In the genomic region with DNA sequence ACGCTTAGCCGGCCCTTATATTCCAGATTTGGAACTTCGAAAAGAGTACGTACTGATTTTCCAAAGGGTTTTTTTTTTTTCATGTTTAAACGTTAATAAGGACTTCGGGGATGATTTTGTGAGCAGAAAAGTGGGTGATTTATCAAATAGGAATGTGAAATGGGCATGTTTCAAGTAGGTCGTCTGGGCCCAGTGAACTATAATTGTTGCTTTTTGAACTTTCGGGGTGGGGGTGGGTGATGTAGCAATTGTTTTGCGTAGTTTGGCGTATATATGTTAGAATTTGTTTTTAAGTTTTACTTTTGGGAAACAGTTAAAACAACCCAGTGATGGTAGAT, we compare ENCODE assay signal across 8 cellular contexts. TPM values are rescaled to one million over a fixed set of nuclear protein-coding genes. Genes with fewer than 3 reads are reported as not detected.
A peak's percentile ranks its signal among the peaks of the same experiment; 100 is the strongest.
DNase-seq lines count a peak whose midpoint lies in the region; ATAC-seq and TF ChIP-seq lines count a peak whose summit lies in the region.

No MANE protein-coding gene starts in this region.

- peak overlapping the region; percentile 100 for H3K14ac ChIP-seq in IMR-90 (replicated peaks; ENCODE audit: low read depth, low read length)

- in situ Hi-C loops in IMR-90 (cut with MboI; ENCODE audit: low sequenced_read_pairs): no loop called here

- TF ChIP-seq CTCF in A673 (conservative IDR thresholded peaks at IDR 0.05; ENCODE audit: low read depth, low read length) (no peak), IMR-90 (conservative IDR thresholded peaks at IDR 0.05; ENCODE audit: low read depth, low read length) (no peak), omental fat pad (IDR thresholded peaks at IDR 0.05) (no peak)

- H3K4ac ChIP-seq in IMR-90 (ENCODE audit: low read depth, low read length): peak overlapping the region; percentile 99

- H3K9me3 ChIP-seq in A673 (ENCODE audit: low read depth, low read length, poor library complexity, severe bottlenecking): no peaks in the 10 kb centered on the region
- H3K9me3 ChIP-seq in IMR-90 (ENCODE audit: control insufficient read depth, insufficient read depth, low read length): no peaks in the 10 kb centered on the region
- no peaks in the 10 kb centered on the region for H3K9me3 ChIP-seq in mucosa of rectum (ENCODE audit: control insufficient read depth in 2 of 2, low read length in 2 of 2)

- dilution Hi-C loops in IMR-90 (cut with HindIII; ENCODE audit: low sequenced_read_pairs, unreplicated experiment): no loop called here

- H4K91ac ChIP-seq in IMR-90 (ENCODE audit: insufficient read depth, low read depth, low read length): peak overlapping the region; percentile 99

- H3K4me1 ChIP-seq in A673 (ENCODE audit: insufficient read depth, low read length, poor library complexity, severe bottlenecking): peaks cover 49% of the 10 kb centered on the region
- peaks cover 12% of the 10 kb centered on the region for H3K4me1 ChIP-seq in IMR-90 (ENCODE audit: control insufficient read depth, insufficient read depth, low read length)
- H3K4me1 ChIP-seq in mucosa of rectum (ENCODE audit: control insufficient read depth in 2 of 2, insufficient read depth in 2 of 2, low read length in 2 of 2): peaks cover 28 to 50% of the 10 kb centered on the region in 2 donors

- H4K5ac ChIP-seq in IMR-90 (ENCODE audit: low read depth, low read length): no peak overlapping the region

- ATAC-seq in IMR-90 (ENCODE audit: low read depth) (no peak), HG02840 (IDR thresholded peaks at IDR 0.05; ENCODE audit: low FRiP score, unreplicated experiment) (no peak), omental fat pad (ENCODE audit: low FRiP score) (no peak)

- no peak for TF ChIP-seq RAD21 in IMR-90 (IDR thresholded peaks at IDR 0.05; ENCODE audit: low read length)

- peak overlapping the region; percentile 93 for H2BK5ac ChIP-seq in IMR-90 (ENCODE audit: low read depth, low read length, poor library complexity, severe bottlenecking)

- DNase-seq in A673 (ENCODE audit: low spot score): no peak
- DNase-seq in IMR-90: peak; percentile 56
- DNase-seq in caudate nucleus (lab: John Stamatoyannopoulos, UW): no peak
- no peak for DNase-seq in omental fat pad (ENCODE audit: low spot score)
- DNase-seq in activated CD8-positive, alpha-beta memory T cell treated with anti-CD3 and anti-CD28 coated beads for 24 hours: no peak
- DNase-seq in GM19240 (ENCODE audit: insufficient read length, low spot score): no peak

- H2AK9ac ChIP-seq in IMR-90 (replicated peaks; ENCODE audit: low read depth, low read length, poor library complexity): peak overlapping the region; percentile 100

- H4K8ac ChIP-seq in IMR-90 (ENCODE audit: low read depth in 2 of 2, low read length in 2 of 2): peak overlapping the region; percentile 74 to 96; a peak in 2 of 4 replicates

- peak overlapping the region; percentile 98 for H3K9ac ChIP-seq in IMR-90 (ENCODE audit: low read depth, low read length)
- peak overlapping the region; percentile 94 to 98 for H3K9ac ChIP-seq in mucosa of rectum (ENCODE audit: low read depth in 1 of 2, low read length in 2 of 2)

- peaks cover 55% of the 10 kb centered on the region for H4K20me1 ChIP-seq in IMR-90 (ENCODE audit: insufficient read depth, low read length)

- peak overlapping the region; percentile 88; the same call in 1 of the 2 replicates for H2BK120ac ChIP-seq in IMR-90 (ENCODE audit: low read depth, low read length)

- no peak overlapping the region for H2BK20ac ChIP-seq in IMR-90 (ENCODE audit: low read depth, low read length)

- peak overlapping the region; percentile 68 for H3K18ac ChIP-seq in IMR-90 (ENCODE audit: low read depth, low read length)

- H2AK5ac ChIP-seq in IMR-90 (ENCODE audit: low read depth, low read length): peak overlapping the region; percentile 98

- POLR2A ChIA-PET in A673 (lab: Charles Lee; ENCODE audit: low non-redundant PET) (interaction anchor here (0.6 to 0.7 kb wide), 2 partner anchors 14 to 75 kb away, joined by 3 read pairs; no protein-coding TSS in a partner anchor), IMR-90 (lab: Charles Lee; ENCODE audit: unreplicated experiment) (interaction anchor here (0.5 to 0.6 kb wide), 2 partner anchors 10 to 132 kb away, joined by 3 to 6 read pairs; no protein-coding TSS in a partner anchor)

- H3K27me3 ChIP-seq in A673 (replicated peaks; ENCODE audit: insufficient read depth, low read depth, low read length, poor library complexity) (no peaks in the 10 kb centered on the region), IMR-90 (ENCODE audit: control insufficient read depth, insufficient read depth, low read length) (no peaks in the 10 kb centered on the region), mucosa of rectum (ENCODE audit: control insufficient read depth in 2 of 2, insufficient read depth in 2 of 2, low read length in 2 of 2) (no peaks in the 10 kb centered on the region)

- H3K56ac ChIP-seq in IMR-90 (ENCODE audit: extremely low read depth, insufficient read depth, low read length): peak overlapping the region; percentile 99; the same call in 1 of the 2 replicates

- peak overlapping the region; percentile 92; the same call in 1 of the 2 replicates for H3K4me2 ChIP-seq in IMR-90 (ENCODE audit: low read depth, low read length)

- H3K4me3 ChIP-seq in A673 (ENCODE audit: low read depth, low read length, poor library complexity, severe bottlenecking) (peak overlapping the region; percentile 94), IMR-90 (ENCODE audit: insufficient read depth, low read depth, low read length) (peak overlapping the region; percentile 98), mucosa of rectum (ENCODE audit: low read length in 2 of 2) (peak overlapping the region; percentile 92)

- no peak overlapping the region for H2BK15ac ChIP-seq in IMR-90 (ENCODE audit: low read depth, low read length)

- peaks cover 8% of the 10 kb centered on the region; the same call in 1 of the 2 replicates for H3K9me1 ChIP-seq in IMR-90 (ENCODE audit: insufficient read depth, low read length)

- H3K23ac ChIP-seq in IMR-90 (ENCODE audit: low read depth, low read length): peak overlapping the region; percentile 99; the same call in 1 of the 2 replicates

- H3K79me1 ChIP-seq in IMR-90 (ENCODE audit: low read depth in 1 of 2, low read length in 2 of 2): peaks cover 4 to 27% of the 10 kb centered on the region in 2 experiments; a peak in 3 of 4 replicates

- no peak for TF ChIP-seq POLR2A in IMR-90 (IDR thresholded peaks at IDR 0.05; ENCODE audit: low read depth, low read length)

- H2AFZ ChIP-seq in IMR-90 (replicated peaks; ENCODE audit: low read length, poor library complexity): peak overlapping the region; percentile 97

- intact Hi-C loops in A673 (cut with micrococcal nuclease; ENCODE audit: unreplicated experiment) (loop anchor here (10.0 kb wide), 1 partner anchor 258 kb away; a partner anchor contains a TSS), IMR-90 (cut with micrococcal nuclease) (loop anchor here (10.0 kb wide), 3 partner anchors 258 to 478 kb away; a partner anchor contains a TSS)

- H3K36me3 ChIP-seq in A673 (ENCODE audit: insufficient read depth, low read length, poor library complexity, severe bottlenecking) (peaks cover 31% of the 10 kb centered on the region), IMR-90 (ENCODE audit: control insufficient read depth, insufficient read depth, low read length) (peaks cover 3% of the 10 kb centered on the region; the same call in 1 of the 2 replicates), mucosa of rectum (ENCODE audit: control insufficient read depth in 2 of 2, insufficient read depth in 2 of 2, low read length in 2 of 2) (peaks cover 2 to 5% of the 10 kb centered on the region in 2 donors)

- CTCF ChIA-PET in A673 (lab: Charles Lee): interaction anchor here (1.1 kb wide), 1 partner anchor 120 kb away, joined by 13 read pairs; no protein-coding TSS in a partner anchor
- CTCF ChIA-PET in IMR-90 (lab: Yijun Ruan, JAX): interaction anchor here (0.9 to 1.9 kb wide), 2 partner anchors 32 to 120 kb away, joined by 4 to 6 read pairs; no protein-coding TSS in a partner anchor

- peak overlapping the region; percentile 99 for H3K27ac ChIP-seq in A673 (ENCODE audit: low read depth, low read length, poor library complexity, severe bottlenecking)
- H3K27ac ChIP-seq in IMR-90 (ENCODE audit: insufficient read depth, low read length): peak overlapping the region; percentile 97
- peak overlapping the region; percentile 98 for H3K27ac ChIP-seq in caudate nucleus (ENCODE audit: low read depth, low read length)
- peak overlapping the region; percentile 99 for H3K27ac ChIP-seq in mucosa of rectum (ENCODE audit: low read depth in 2 of 2, low read length in 2 of 2)

- WGBS in IMR-90 (ENCODE audit: extremely low coverage in 2 of 2, insufficient read length in 1 of 2), 2 experiments: 0% methylated on average over 6 of the region's 10 CpGs; no CpG with 5 or more reads in 1 of the 2 experiments

- BruUV-seq in A673 (replicated peaks; lab: Mats Ljungman, UMichigan): no TSS peak
- no TSS peak for BruUV-seq in IMR-90 (replicated peaks; lab: Mats Ljungman, UMichigan)

TF ChIP-seq in IMR-90, 13 proteins besides CTCF, POLR2A, EP300 and RAD21:
- TF ChIP-seq FOS (IDR thresholded peaks at IDR 0.05; ENCODE audit: low read depth, low read length) (no peak), CEBPB (IDR thresholded peaks at IDR 0.05; ENCODE audit: low read depth, low read length) (peak; percentile 38; the same call in 1 of the 2 replicates)
- TF ChIP-seq, protein P1, sequence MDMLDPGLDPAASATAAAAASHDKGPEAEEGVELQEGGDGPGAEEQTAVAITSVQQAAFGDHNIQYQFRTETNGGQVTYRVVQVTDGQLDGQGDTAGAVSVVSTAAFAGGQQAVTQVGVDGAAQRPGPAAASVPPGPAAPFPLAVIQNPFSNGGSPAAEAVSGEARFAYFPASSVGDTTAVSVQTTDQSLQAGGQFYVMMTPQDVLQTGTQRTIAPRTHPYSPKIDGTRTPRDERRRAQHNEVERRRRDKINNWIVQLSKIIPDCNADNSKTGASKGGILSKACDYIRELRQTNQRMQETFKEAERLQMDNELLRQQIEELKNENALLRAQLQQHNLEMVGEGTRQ (IDR thresholded peaks at IDR 0.05; ENCODE audit: low read depth, low read length): no peak

RNA-seq across cellular contexts. Expression of a gene that starts 0.3 kb away (rescaled TPM):
- 4.9 and 6.2 TPM in 2 replicates for total RNA-seq in A673 (2021)
- 5.0 and 5.7 TPM in 2 replicates for total RNA-seq in IMR-90 (2012; rRNA removed)
- polyA plus RNA-seq in IMR-90 (2012; rRNA removed): 2.3 and 3.3 TPM in 2 replicates
- 0.84 and 0.99 TPM in 2 replicates for polyA plus RNA-seq in IMR-90 (2012; cell fraction: cytosol; rRNA removed)
- polyA plus RNA-seq in IMR-90 (2012; cell fraction: nucleus; rRNA removed; ENCODE audit: low replicate concordance): 0.76 and 3.7 TPM in 2 replicates
- 10 to 100 TPM in 1 of 4 donors, 1 to 10 TPM in 3; 4.9 to 12.3 (median 7.6) TPM for total RNA-seq in omental fat pad

RNA-seq across cellular contexts. Expression of a gene that starts 1.2 kb away (rescaled TPM):
- total RNA-seq in A673 (2021) (237 and 251 TPM in 2 replicates), IMR-90 (2012; rRNA removed) (10.6 and 23.6 TPM in 2 replicates), omental fat pad (10 to 100 TPM; 52.4 to 72.2 (median 63.2) TPM)
- polyA plus RNA-seq in IMR-90 (2012; rRNA removed): 119 and 142 TPM in 2 replicates
- polyA plus RNA-seq in IMR-90 (2012; cell fraction: cytosol; rRNA removed): 10.1 and 15.3 TPM in 2 replicates
- 6.1 and 43.1 TPM in 2 replicates for polyA plus RNA-seq in IMR-90 (2012; cell fraction: nucleus; rRNA removed; ENCODE audit: low replicate concordance)
